1 cellular context compared by ENCODE assay signal in genomic region chr2:113328572-113328971, GRCh38. TPM values are rescaled to one million over a fixed set of nuclear protein-coding genes. Genes with fewer than 3 reads are reported as not detected.
"Had no signal": no experiment of that assay in that cellular context is flagged by ENCODE, and none has a peak within 500 bp of the region (broad histone marks: within the 10 kb centered on the region; RNA-seq: fewer than 3 reads in every experiment).

No MANE protein-coding gene starts in this region.

RNA-seq across cellular contexts. Expression of gene PAX8, which starts 49.9 kb away (rescaled TPM):
- total RNA-seq: smooth muscle cell had no signal
- polyA plus RNA-seq: smooth muscle cell had no signal
